ENCODE assay signal across 19 cellular contexts in genomic region chr10:117346574-117346973, GRCh38. TPM values are rescaled to one million over a fixed set of nuclear protein-coding genes. Genes with fewer than 3 reads are reported as not detected.
DNase-seq lines count a peak whose midpoint lies in the region; ATAC-seq and TF ChIP-seq lines count a peak whose summit lies in the region.
"Had no signal": no experiment of that assay in that cellular context is flagged by ENCODE, and none has a peak within 500 bp of the region (broad histone marks: within the 10 kb centered on the region; RNA-seq: fewer than 3 reads in every experiment).

No MANE protein-coding gene starts in this region.

- H3K36me3 Mint-ChIP-seq in endodermal cell (ENCODE audit: low read depth) = peaks cover 5% of the 10 kb centered on the region

- no peaks in the 10 kb centered on the region for H3K9me2 ChIP-seq in Loucy (replicated peaks; ENCODE audit: low read depth, low read length)

- no peak overlapping the region for H3K27ac ChIP-seq in endodermal cell (ENCODE audit: low read depth, low read length)
- H3K27ac ChIP-seq: PC-9, SK-N-MC had no signal

- ATAC-seq in left colon (peak; percentile 47), HG03442 (IDR thresholded peaks at IDR 0.05; ENCODE audit: unreplicated experiment) (no peak), GM19455 (IDR thresholded peaks at IDR 0.05; ENCODE audit: unreplicated experiment) (no peak), HG02759 (IDR thresholded peaks at IDR 0.05; ENCODE audit: unreplicated experiment) (no peak)

- no peak overlapping the region for H3K4me3 ChIP-seq in Loucy (ENCODE audit: low read length, poor library complexity, severe bottlenecking)
- H3K4me3 ChIP-seq in endodermal cell (ENCODE audit: low read length) = no peak overlapping the region
- H3K4me3 ChIP-seq: PC-9, SK-N-MC had no signal

- H3K9me3 Mint-ChIP-seq in endodermal cell = no peaks in the 10 kb centered on the region
- H3K9me3 Mint-ChIP-seq: CD14-positive monocyte had no signal

- intact Hi-C loops in left colon (cut with DNase I, micrococcal nuclease) = no loop called here

- 52% methylated on average over 3 of the region's 3 CpGs; no CpG with 5 or more reads in 1 of the 2 experiments for WGBS in endodermal cell (ENCODE audit: insufficient coverage in 1 of 2, insufficient read length in 1 of 2), 2 experiments

- H3K79me2 ChIP-seq in Loucy (ENCODE audit: insufficient read depth, low read length) = peaks cover 100% of the 10 kb centered on the region

- peak overlapping the region; percentile 3 for H3K4me3 Mint-ChIP-seq in endodermal cell
- H3K4me3 Mint-ChIP-seq: CD14-positive monocyte had no signal

- H3K27me3 ChIP-seq in Loucy (ENCODE audit: insufficient read depth, low read length, poor library complexity, severe bottlenecking) (no peaks in the 10 kb centered on the region), endodermal cell (ENCODE audit: control insufficient read depth, insufficient read depth, low read length, poor library complexity, severe bottlenecking) (no peaks in the 10 kb centered on the region)

- no peaks in the 10 kb centered on the region for H3F3A ChIP-seq in Loucy (ENCODE audit: low read depth)

- DNase-seq in endodermal cell (peak; percentile 91), left colon (no peak), SIG-M5 (lab: John Stamatoyannopoulos, UW) (no peak)
- DNase-seq: COR-L47, DMS153, EL, KG1, NCI-H1048, NCI-H1436 treated with DMSO at 0.1 percent for 48 hours, NCI-H2029 treated with DMSO at 0.1 percent for 48 hours, PC-9, T-helper 1 cell had no signal

- no peak overlapping the region for H2AFZ ChIP-seq in Loucy (ENCODE audit: low read length)
- H2AFZ ChIP-seq: PC-9 had no signal

- peak overlapping the region; percentile 34 for H3K9ac ChIP-seq in ES-I3 (ENCODE audit: low read depth, low read length)
- H3K9ac ChIP-seq in Loucy (ENCODE audit: low read depth, low read length, poor library complexity, severe bottlenecking) = no peak overlapping the region
- H3K9ac ChIP-seq in endodermal cell (ENCODE audit: extremely low read depth, low read length, poor library complexity, severe bottlenecking) = no peak overlapping the region

- H4K20me1 ChIP-seq in Loucy (ENCODE audit: insufficient read depth, low read length, poor library complexity, severe bottlenecking) = peaks cover 99% of the 10 kb centered on the region

- no peaks in the 10 kb centered on the region for H3K9me3 ChIP-seq in ES-I3 (ENCODE audit: control insufficient read depth, insufficient read depth, low read length)
- H3K9me3 ChIP-seq in Loucy (ENCODE audit: insufficient read depth, low read depth, low read length) = no peaks in the 10 kb centered on the region
- no peaks in the 10 kb centered on the region for H3K9me3 ChIP-seq in endodermal cell (ENCODE audit: control insufficient read depth, low read length)

- H3K27ac Mint-ChIP-seq in endodermal cell = peak overlapping the region; percentile 88

- H3K4me1 Mint-ChIP-seq in endodermal cell = peaks cover 48% of the 10 kb centered on the region

- TF ChIP-seq CTCF in Loucy (conservative IDR thresholded peaks at IDR 0.05; ENCODE audit: low read length) = no peak
- peak; percentile 43 for TF ChIP-seq CTCF in endodermal cell (conservative IDR thresholded peaks at IDR 0.05)

- H3K4me2 ChIP-seq in Loucy (ENCODE audit: low read depth, low read length, poor library complexity, severe bottlenecking) = peak overlapping the region; percentile 36
- H3K4me2 ChIP-seq: PC-9 had no signal

- no peaks in the 10 kb centered on the region for H3K27me3 Mint-ChIP-seq in endodermal cell (ENCODE audit: insufficient read depth)

- peaks cover 36% of the 10 kb centered on the region for H3K4me1 ChIP-seq in ES-I3 (ENCODE audit: insufficient read depth, low read length)
- H3K4me1 ChIP-seq in Loucy (ENCODE audit: insufficient read depth, low read length, poor library complexity, severe bottlenecking) = peaks cover 72% of the 10 kb centered on the region
- H3K4me1 ChIP-seq in endodermal cell (ENCODE audit: control insufficient read depth, insufficient read depth, low read length) = peaks cover 7% of the 10 kb centered on the region

- no peaks in the 10 kb centered on the region for H3K36me3 ChIP-seq in ES-I3 (ENCODE audit: insufficient read depth, low read length)
- peaks cover 80% of the 10 kb centered on the region for H3K36me3 ChIP-seq in Loucy (ENCODE audit: insufficient read depth, low read length)
- no peaks in the 10 kb centered on the region for H3K36me3 ChIP-seq in endodermal cell (ENCODE audit: control insufficient read depth, insufficient read depth, low read length)

RNA-seq across cellular contexts. Expression of gene PDZD8, which starts 28.7 kb away (rescaled TPM):
- 10 to 100 TPM; 53.3 to 60.1 TPM for total RNA-seq in endodermal cell
- polyA plus RNA-seq in endodermal cell (2013, experiment 1 of 2) = 21.5 TPM
- 19.2 TPM for polyA plus RNA-seq in endodermal cell (2013, experiment 2 of 2)
- 10 to 100 TPM; 61.3 to 78.5 TPM for total RNA-seq in left colon
